In genomic region chr5:35835796-35836742, GRCh38 we compare ENCODE assay signal across 25 cellular contexts. TPM values are rescaled to one million over a fixed set of nuclear protein-coding genes. Genes with fewer than 3 reads are reported as not detected.
A peak's percentile ranks its signal among the peaks of the same experiment; 100 is the strongest.
DNase-seq lines count a peak whose midpoint lies in the region; ATAC-seq and TF ChIP-seq lines count a peak whose summit lies in the region.
"Had no signal": no experiment of that assay in that cellular context is flagged by ENCODE, and none has a peak within 500 bp of the region (broad histone marks: within the 10 kb centered on the region; RNA-seq: fewer than 3 reads in every experiment).

No MANE protein-coding gene starts in this region.

- TF ChIP-seq CTCF in gastroesophageal sphincter (IDR thresholded peaks at IDR 0.05) = no peak

- H3K27ac Mint-ChIP-seq in activated CD4-positive, alpha-beta memory T cell treated with anti-CD3 and anti-CD28 coated beads, Interleukin-2, amount 10 ng/mL, durations not matched to agents 7 days and 5 days = peak overlapping the region; percentile 87
- peak overlapping the region; percentile 82 to 97 (median 89) for H3K27ac Mint-ChIP-seq in naive thymus-derived CD4-positive, alpha-beta T cell
- H3K27ac Mint-ChIP-seq: endodermal cell had no signal

- peaks cover 60 to 61% of the 10 kb centered on the region in 2 donors for H3K4me1 ChIP-seq in naive thymus-derived CD4-positive, alpha-beta T cell (ENCODE audit: control insufficient read depth in 2 of 2, insufficient read depth in 2 of 2, low read length in 2 of 2)
- H3K4me1 ChIP-seq in gastroesophageal sphincter = no peaks in the 10 kb centered on the region
- H3K4me1 ChIP-seq: A549, BLaER1, heart right ventricle, vagina had no signal

- H3K9me3 ChIP-seq in naive thymus-derived CD4-positive, alpha-beta T cell (ENCODE audit: control insufficient read depth in 2 of 3, low read length in 3 of 3) = no peaks in the 10 kb centered on the region
- H3K9me3 ChIP-seq in gastroesophageal sphincter = no peaks in the 10 kb centered on the region
- H3K9me3 ChIP-seq: A549, BLaER1, heart right ventricle, mucosa of descending colon, vagina had no signal

- peaks cover 79% of the 10 kb centered on the region for H3K4me1 Mint-ChIP-seq in activated CD4-positive, alpha-beta memory T cell treated with anti-CD3 and anti-CD28 coated beads, Interleukin-2, amount 10 ng/mL, durations not matched to agents 7 days and 5 days
- peaks cover 46 to 100% (median 97%) of the 10 kb centered on the region in 7 donors for H3K4me1 Mint-ChIP-seq in naive thymus-derived CD4-positive, alpha-beta T cell

- ATAC-seq in GM18867 (IDR thresholded peaks at IDR 0.05; ENCODE audit: unreplicated experiment) (peak; percentile 74), gastroesophageal sphincter (no peak)
- peak; percentile 55 for ATAC-seq in naive thymus-derived CD4-positive, alpha-beta T cell
- ATAC-seq: A549, heart right ventricle, K562, left ventricle myocardium superior, mucosa of descending colon had no signal

- H3K4me3 ChIP-seq in naive thymus-derived CD4-positive, alpha-beta T cell (ENCODE audit: low read length) = peak overlapping the region; percentile 2
- no peak overlapping the region for H3K4me3 ChIP-seq in gastroesophageal sphincter
- H3K4me3 ChIP-seq: A549, BLaER1, heart right ventricle, K562, mucosa of descending colon, SK-N-MC, vagina had no signal

- H3K4me3 Mint-ChIP-seq in activated CD4-positive, alpha-beta memory T cell treated with anti-CD3 and anti-CD28 coated beads, Interleukin-2, amount 10 ng/mL, durations not matched to agents 7 days and 5 days = peak overlapping the region; percentile 56
- H3K4me3 Mint-ChIP-seq in naive thymus-derived CD4-positive, alpha-beta T cell = peak overlapping the region; percentile 31 to 87 (median 72)
- H3K4me3 Mint-ChIP-seq: endodermal cell had no signal

- no peak for TF ChIP-seq POLR2A in gastroesophageal sphincter (IDR thresholded peaks at IDR 0.05)

- H3K27ac ChIP-seq in naive thymus-derived CD4-positive, alpha-beta T cell (ENCODE audit: low read depth, low read length) = peak overlapping the region; percentile 53
- no peak overlapping the region for H3K27ac ChIP-seq in gastroesophageal sphincter
- H3K27ac ChIP-seq: A549, BLaER1, heart right ventricle, SK-N-MC, vagina had no signal

- CTCF ChIA-PET in activated CD4-positive, alpha-beta memory T cell treated with anti-CD3 and anti-CD28 coated beads, Interleukin-2, amount 10 ng/mL, durations not matched to agents 7 days and 5 days (lab: Charles Lee) = no interaction called here
- CTCF ChIA-PET in naive thymus-derived CD4-positive, alpha-beta T cell (lab: Charles Lee) = no interaction called here

- peak; percentile 77 for DNase-seq in activated CD8-positive, alpha-beta memory T cell treated with anti-CD3 and anti-CD28 coated beads for 24 hours
- no peak for DNase-seq in activated CD8-positive, alpha-beta memory T cell treated with anti-CD3 and anti-CD28 coated beads, Interleukin-2, amount 50 U/mL, for 4 hours
- no peak for DNase-seq in activated CD4-positive, alpha-beta memory T cell treated with anti-CD3 and anti-CD28 coated beads, Interleukin-2, amount 10 ng/mL, durations not matched to agents 7 days and 5 days
- peak in 3 of 9 donors; percentile 30 to 47 (median 41) for DNase-seq in naive thymus-derived CD4-positive, alpha-beta T cell
- no peak for DNase-seq in T-helper 9 cell
- no peak for DNase-seq in central memory CD4-positive, alpha-beta T cell
- DNase-seq: activated CD4-positive, alpha-beta T cell treated with anti-CD3 and anti-CD28 coated beads for 48 hours; activated effector memory CD4-positive, alpha-beta T cell treated with Interleukin-2 at 50 U/mL for 16 hours; endodermal cell; heart right ventricle; left ventricle myocardium superior; mucosa of descending colon; NCI-H187; NCI-H226; NK-92 treated with Interleukin-12 subunit alpha and Interleukin-12 subunit beta, amount 100 ng/mL, for 24 hours; nucleus accumbens; stimulated activated CD4-positive, alpha-beta T cell treated with anti-CD3 and anti-CD28 coated beads, Interleukin-4, amount 100 ng/mL, for 24 hours had no signal

- no peaks in the 10 kb centered on the region for H3K27me3 ChIP-seq in naive thymus-derived CD4-positive, alpha-beta T cell (ENCODE audit: control insufficient read depth in 2 of 2, insufficient read depth in 2 of 2, low read length in 2 of 2)
- H3K27me3 ChIP-seq in gastroesophageal sphincter = no peaks in the 10 kb centered on the region
- H3K27me3 ChIP-seq: BLaER1, heart right ventricle, vagina had no signal

- WGBS in gastroesophageal sphincter (ENCODE audit: low coverage in 1 of 2), 2 donors = 86 to 89% methylated on average over 5 to 7 of the region's 7 CpGs

- no peaks in the 10 kb centered on the region for H3K27me3 Mint-ChIP-seq in activated CD4-positive, alpha-beta memory T cell treated with anti-CD3 and anti-CD28 coated beads, Interleukin-2, amount 10 ng/mL, durations not matched to agents 7 days and 5 days
- H3K27me3 Mint-ChIP-seq in naive thymus-derived CD4-positive, alpha-beta T cell = no peaks in the 10 kb centered on the region

- no peaks in the 10 kb centered on the region for H3K36me3 ChIP-seq in naive thymus-derived CD4-positive, alpha-beta T cell (ENCODE audit: control insufficient read depth in 2 of 3, insufficient read depth in 3 of 3, low read length in 3 of 3)
- no peaks in the 10 kb centered on the region for H3K36me3 ChIP-seq in gastroesophageal sphincter
- H3K36me3 ChIP-seq: BLaER1, heart right ventricle, vagina had no signal

- TF ChIP-seq EP300 in gastroesophageal sphincter (IDR thresholded peaks at IDR 0.05) = no peak

- peaks cover 9% of the 10 kb centered on the region for H3K36me3 Mint-ChIP-seq in activated CD4-positive, alpha-beta memory T cell treated with anti-CD3 and anti-CD28 coated beads, Interleukin-2, amount 10 ng/mL, durations not matched to agents 7 days and 5 days (ENCODE audit: low read depth)
- peaks cover 0 to 37% (median 0%) of the 10 kb centered on the region in 5 donors for H3K36me3 Mint-ChIP-seq in naive thymus-derived CD4-positive, alpha-beta T cell

- POLR2A ChIA-PET in activated CD4-positive, alpha-beta memory T cell treated with anti-CD3 and anti-CD28 coated beads, Interleukin-2, amount 10 ng/mL, durations not matched to agents 7 days and 5 days (lab: Charles Lee) = interaction anchor here (0.7 to 3.7 kb wide), 10 partner anchors 14 to 68 kb away, joined by 3 to 64 read pairs (median 16); partner anchors contain the start of gene IL7R
- POLR2A ChIA-PET in naive thymus-derived CD4-positive, alpha-beta T cell (lab: Charles Lee) = interaction anchor here (0.7 to 21.7 kb wide), 8 partner anchors 9 to 33 kb away, joined by 3 to 1069 read pairs (median 6); partner anchors contain the start of gene IL7R

- intact Hi-C loops in naive thymus-derived CD4-positive, alpha-beta T cell (cut with micrococcal nuclease) = loop anchor here (1.0 kb wide), 3 partner anchors 9 to 18 kb away; no protein-coding TSS in a partner anchor

- peaks cover 2% of the 10 kb centered on the region for H3K9me3 Mint-ChIP-seq in activated CD4-positive, alpha-beta memory T cell treated with anti-CD3 and anti-CD28 coated beads, Interleukin-2, amount 10 ng/mL, durations not matched to agents 7 days and 5 days
- peaks cover 0 to 11% (median 0%) of the 10 kb centered on the region in 11 donors for H3K9me3 Mint-ChIP-seq in naive thymus-derived CD4-positive, alpha-beta T cell

RNA-seq across cellular contexts. Expression of gene IL7R, which starts 20.6 kb away (rescaled TPM):
- 100 to 1,000 TPM; 271 to 273 TPM for total RNA-seq in activated CD4-positive, alpha-beta memory T cell treated with anti-CD3 and anti-CD28 coated beads, Interleukin-2, amount 10 ng/mL, durations not matched to agents 7 days and 5 days
- 1,000 to 10,000 TPM in 2 of 5 experiments, 100 to 1,000 TPM in 3; 341 to 1,298 (median 608) TPM for total RNA-seq in naive thymus-derived CD4-positive, alpha-beta T cell
- polyA plus RNA-seq in naive thymus-derived CD4-positive, alpha-beta T cell = 100 to 1,000 TPM; 690 to 965 TPM
- 10 to 100 TPM in 1 of 4 donors, 1 to 10 TPM in 3; 1.1 to 10.1 (median 4.0) TPM for total RNA-seq in gastroesophageal sphincter
- total RNA-seq: G401 had no signal

Comparison
In these comparisons a context has a peak if more than half of its experiments do, and no peak if none do; other contexts are left out.
1. RNA of gene IL7R, which starts 20.6 kb away (total RNA-seq): 341 to 1,298 TPM in naive thymus-derived CD4-positive, alpha-beta T cell and 271 to 273 TPM in activated CD4-positive, alpha-beta memory T cell treated with anti-CD3 and anti-CD28 coated beads, Interleukin-2, amount 10 ng/mL, durations not matched to agents 7 days and 5 days; 1.1 to 10.1 TPM in gastroesophageal sphincter; every median in the first group is over 10 times any median in the second.